1 cellular context compared by ENCODE assay signal in the genomic region with DNA sequence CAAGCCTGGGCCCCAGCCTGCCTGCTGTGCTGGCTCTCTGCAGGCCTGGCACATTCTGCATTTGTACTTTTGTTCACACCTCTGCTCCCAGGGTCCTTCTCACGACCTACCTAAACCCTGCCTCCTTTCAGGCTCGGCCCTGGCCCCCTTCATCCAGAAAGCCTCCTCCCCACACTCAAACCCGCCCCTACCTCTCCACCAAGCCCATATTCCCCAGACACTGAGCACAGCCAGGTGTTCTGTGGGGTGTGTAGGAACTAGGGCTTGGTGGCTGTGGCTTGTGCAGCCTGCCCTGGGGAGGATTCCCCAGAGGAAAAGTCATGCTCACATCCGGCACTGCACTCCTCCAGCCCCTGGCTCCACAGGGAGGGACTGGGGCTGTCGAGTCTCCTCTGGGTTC.
TF ChIP-seq lines count a peak whose summit lies in the region.

No MANE protein-coding gene starts in this region.

TF ChIP-seq in HepG2, 621 proteins besides CTCF, POLR2A, EP300 and RAD21:
- TF ChIP-seq U2AF2 (IDR thresholded peaks at IDR 0.05; ENCODE audit: low read depth, low read length) (no peak), ZNF138 (CRISPR knock-in tag; IDR thresholded peaks at IDR 0.05; ENCODE audit: low read depth) (no peak), KAT7 (CRISPR knock-in tag; IDR thresholded peaks at IDR 0.05; ENCODE audit: borderline replicate concordance) (no peak), ZNF263 (CRISPR knock-in tag; IDR thresholded peaks at IDR 0.05) (peak; percentile 79), STAG1 (CRISPR knock-in tag; IDR thresholded peaks at IDR 0.05) (no peak), SIX4 (CRISPR knock-in tag; IDR thresholded peaks at IDR 0.05) (no peak), DMAP1 (CRISPR knock-in tag; IDR thresholded peaks at IDR 0.05) (no peak)
- TF ChIP-seq, protein P1, sequence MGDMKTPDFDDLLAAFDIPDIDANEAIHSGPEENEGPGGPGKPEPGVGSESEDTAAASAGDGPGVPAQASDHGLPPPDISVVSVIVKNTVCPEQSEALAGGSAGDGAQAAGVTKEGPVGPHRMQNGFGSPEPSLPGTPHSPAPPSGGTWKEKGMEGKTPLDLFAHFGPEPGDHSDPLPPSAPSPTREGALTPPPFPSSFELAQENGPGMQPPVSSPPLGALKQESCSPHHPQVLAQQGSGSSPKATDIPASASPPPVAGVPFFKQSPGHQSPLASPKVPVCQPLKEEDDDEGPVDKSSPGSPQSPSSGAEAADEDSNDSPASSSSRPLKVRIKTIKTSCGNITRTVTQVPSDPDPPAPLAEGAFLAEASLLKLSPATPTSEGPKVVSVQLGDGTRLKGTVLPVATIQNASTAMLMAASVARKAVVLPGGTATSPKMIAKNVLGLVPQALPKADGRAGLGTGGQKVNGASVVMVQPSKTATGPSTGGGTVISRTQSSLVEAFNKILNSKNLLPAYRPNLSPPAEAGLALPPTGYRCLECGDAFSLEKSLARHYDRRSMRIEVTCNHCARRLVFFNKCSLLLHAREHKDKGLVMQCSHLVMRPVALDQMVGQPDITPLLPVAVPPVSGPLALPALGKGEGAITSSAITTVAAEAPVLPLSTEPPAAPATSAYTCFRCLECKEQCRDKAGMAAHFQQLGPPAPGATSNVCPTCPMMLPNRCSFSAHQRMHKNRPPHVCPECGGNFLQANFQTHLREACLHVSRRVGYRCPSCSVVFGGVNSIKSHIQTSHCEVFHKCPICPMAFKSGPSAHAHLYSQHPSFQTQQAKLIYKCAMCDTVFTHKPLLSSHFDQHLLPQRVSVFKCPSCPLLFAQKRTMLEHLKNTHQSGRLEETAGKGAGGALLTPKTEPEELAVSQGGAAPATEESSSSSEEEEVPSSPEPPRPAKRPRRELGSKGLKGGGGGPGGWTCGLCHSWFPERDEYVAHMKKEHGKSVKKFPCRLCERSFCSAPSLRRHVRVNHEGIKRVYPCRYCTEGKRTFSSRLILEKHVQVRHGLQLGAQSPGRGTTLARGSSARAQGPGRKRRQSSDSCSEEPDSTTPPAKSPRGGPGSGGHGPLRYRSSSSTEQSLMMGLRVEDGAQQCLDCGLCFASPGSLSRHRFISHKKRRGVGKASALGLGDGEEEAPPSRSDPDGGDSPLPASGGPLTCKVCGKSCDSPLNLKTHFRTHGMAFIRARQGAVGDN (CRISPR knock-in tag; IDR thresholded peaks at IDR 0.05): peak; percentile 45
